18 cellular contexts compared by ENCODE assay signal in the genomic region with DNA sequence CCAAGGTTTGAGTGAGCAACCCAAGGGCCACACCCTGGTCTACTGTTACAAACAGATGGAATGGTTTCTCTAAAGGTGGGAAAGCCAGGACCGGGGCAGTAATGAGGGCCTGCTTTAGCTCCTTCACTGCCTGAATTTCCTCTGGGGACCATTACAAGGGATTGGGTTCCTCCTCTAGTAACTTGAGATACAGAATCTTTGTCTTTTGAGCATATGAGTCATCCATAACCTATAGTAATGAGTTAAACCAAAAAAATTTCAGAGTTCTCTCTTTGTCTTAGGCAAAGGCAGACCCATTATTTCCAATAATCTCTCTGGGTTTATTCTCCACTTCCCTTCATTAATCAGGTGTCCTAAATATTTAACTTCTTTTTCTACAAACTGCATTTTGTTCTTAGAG.
DNase-seq lines count a peak whose midpoint lies in the region; ATAC-seq and TF ChIP-seq lines count a peak whose summit lies in the region.
"Had no signal": no experiment of that assay in that cellular context is flagged by ENCODE, and none has a peak within 500 bp of the region (broad histone marks: within the 10 kb centered on the region; RNA-seq: fewer than 3 reads in every experiment).

No MANE protein-coding gene starts in this region.

- TF ChIP-seq RAD21 in SK-N-SH (IDR thresholded peaks at IDR 0.05; ENCODE audit: low read length), result no peak

- 13% methylated on average over 1 of the region's 1 CpG for WGBS in SK-N-SH (ENCODE audit: low lambda C conversion rate)

- H3K4me3 ChIP-seq in ACC112 (ENCODE audit: low read depth, low read length) (no peak overlapping the region), SK-N-SH (ENCODE audit: low read depth in 2 of 2, low read length in 1 of 2) (no peak overlapping the region), epithelial cell of esophagus (ENCODE audit: low read length) (no peak overlapping the region)
- H3K4me3 ChIP-seq: BLaER1 treated with 17β-estradiol and CSF1 and Interleukin-3, amounts not matched to agents 10 nM and 100 nM; GM23248 had no signal

- H3K36me3 ChIP-seq in ACC112 (ENCODE audit: insufficient read depth, low read length) (no peaks in the 10 kb centered on the region; the same call in 1 of the 2 replicates), SK-N-SH (replicated peaks in 1 of 2; ENCODE audit: control insufficient read depth in 1 of 2, insufficient read depth in 2 of 2, low read length in 1 of 2) (no peaks in the 10 kb centered on the region)
- H3K36me3 ChIP-seq: BLaER1 treated with 17β-estradiol and CSF1 and Interleukin-3, amounts not matched to agents 10 nM and 100 nM had no signal

- no peak for ATAC-seq in HG02938 (IDR thresholded peaks at IDR 0.05; ENCODE audit: unreplicated experiment)
- ATAC-seq in HG02642 (IDR thresholded peaks at IDR 0.05; ENCODE audit: poor library complexity, unreplicated experiment), result no peak

- H2AFZ ChIP-seq in ACC112 (ENCODE audit: low read length, unreplicated experiment) (no peak overlapping the region), SK-N-SH (ENCODE audit: low read depth) (no peak overlapping the region)
- H2AFZ ChIP-seq: GM23248 had no signal

- no peaks in the 10 kb centered on the region for H3K9me3 ChIP-seq in SK-N-SH

- CTCF ChIA-PET in SK-N-SH (lab: Yijun Ruan, JAX), result no interaction called here

- peak; percentile 68 for DNase-seq in HT1080 (ENCODE audit: low read depth)
- no peak for DNase-seq in SK-N-SH
- DNase-seq in epithelial cell of esophagus (ENCODE audit: low read depth), result peak; percentile 29
- no peak for DNase-seq in NCI-H1694 (lab: John Stamatoyannopoulos, UW)
- DNase-seq in inferior parietal cortex (ENCODE audit: extremely low spot score), result no peak
- DNase-seq: CD8-positive, alpha-beta memory T cell; DND-41; GF-D8; GM23248; IMR-90; Kasumi-1; NCI-H1436 treated with DMSO at 0.1 percent for 48 hours; NCI-H2081; NCI-H524 treated with DMSO at 0.1 percent for 48 hours had no signal

- no peak overlapping the region for H3K9ac ChIP-seq in SK-N-SH
- H3K9ac ChIP-seq: BLaER1 treated with 17β-estradiol and CSF1 and Interleukin-3, amounts not matched to agents 10 nM and 100 nM; GM23248 had no signal

- no peak for TF ChIP-seq EP300 in SK-N-SH (IDR thresholded peaks at IDR 0.05; ENCODE audit: borderline replicate concordance in 1 of 2, low read depth in 1 of 2, low read length in 1 of 2)

- TF ChIP-seq CTCF in SK-N-SH (IDR thresholded peaks at IDR 0.05), result no peak
- no peak for TF ChIP-seq CTCF in epithelial cell of esophagus (IDR thresholded peaks at IDR 0.05; ENCODE audit: insufficient read depth, low read depth, low read length, missing control alignments)

- H4K20me1 ChIP-seq in SK-N-SH (ENCODE audit: insufficient read depth), result no peaks in the 10 kb centered on the region
- H4K20me1 ChIP-seq: BLaER1 treated with 17β-estradiol and CSF1 and Interleukin-3, amounts not matched to agents 10 nM and 100 nM had no signal

- H3K4me2 ChIP-seq in SK-N-SH, result no peak overlapping the region
- H3K4me2 ChIP-seq: BLaER1 treated with 17β-estradiol and CSF1 and Interleukin-3, amounts not matched to agents 10 nM and 100 nM had no signal

- H3K27me3 ChIP-seq in ACC112 (ENCODE audit: insufficient read depth, low read length), result no peaks in the 10 kb centered on the region
- H3K27me3 ChIP-seq in SK-N-SH (ENCODE audit: insufficient read depth), result no peaks in the 10 kb centered on the region
- H3K27me3 ChIP-seq: BLaER1 treated with 17β-estradiol and CSF1 and Interleukin-3, amounts not matched to agents 10 nM and 100 nM had no signal

- no peaks in the 10 kb centered on the region for H3K9me2 ChIP-seq in SK-N-SH

- H3K79me2 ChIP-seq in ACC112 (ENCODE audit: control insufficient read depth, insufficient read depth, low read length, unreplicated experiment) (no peaks in the 10 kb centered on the region), SK-N-SH (ENCODE audit: insufficient read depth) (no peaks in the 10 kb centered on the region)

- POLR2A ChIA-PET in SK-N-SH (lab: Yijun Ruan, JAX), result no interaction called here

- H3K27ac ChIP-seq in ACC112 (ENCODE audit: low read depth, low read length), result peak overlapping the region; percentile 21; the same call in 1 of the 2 replicates
- no peak overlapping the region for H3K27ac ChIP-seq in SK-N-SH (ENCODE audit: low read depth in 2 of 2, low read length in 1 of 2)
- H3K27ac ChIP-seq: BLaER1 treated with 17β-estradiol and CSF1 and Interleukin-3, amounts not matched to agents 10 nM and 100 nM; GM23248 had no signal

- peaks cover 7% of the 10 kb centered on the region for H3F3A ChIP-seq in SK-N-SH (replicated peaks; ENCODE audit: insufficient read depth)

- H3K4me1 ChIP-seq in ACC112 (ENCODE audit: control insufficient read depth, insufficient read depth, low read length, unreplicated experiment), result peaks cover 61% of the 10 kb centered on the region
- peaks cover 0 to 10% of the 10 kb centered on the region in 2 experiments; a peak in 2 of 4 replicates for H3K4me1 ChIP-seq in SK-N-SH (ENCODE audit: control insufficient read depth in 1 of 2, insufficient read depth in 2 of 2, low read depth in 1 of 2, low read length in 1 of 2)

TF ChIP-seq in SK-N-SH, 30 proteins besides CTCF, POLR2A, EP300 and RAD21:
- no peak for TF ChIP-seq POLR2AphosphoS5 (IDR thresholded peaks at IDR 0.05; ENCODE audit: low read depth, low read length)
- peak; percentile 32; the same call in 1 of the 2 replicates for TF ChIP-seq JUND (IDR thresholded peaks at IDR 0.05)
- TF ChIP-seq FOSL2 (IDR thresholded peaks at IDR 0.05; ENCODE audit: borderline replicate concordance, low read depth), result peak; percentile 61

Comparison
In these comparisons a context has a peak if more than half of its experiments do, and no peak if none do; other contexts are left out.
1. DNase-seq: peak in HT1080 (single experiment) and epithelial cell of esophagus (single experiment); none in SK-N-SH (single experiment), NCI-H1694 (single experiment) and inferior parietal cortex (single experiment).